ENCODE assay signal across 24 cellular contexts in genomic region chr1:164969256-164969655, GRCh38.
DNase-seq lines count a peak whose midpoint lies in the region; ATAC-seq and TF ChIP-seq lines count a peak whose summit lies in the region.
"Had no signal": no experiment of that assay in that cellular context is flagged by ENCODE, and none has a peak within 500 bp of the region (broad histone marks: within the 10 kb centered on the region; RNA-seq: fewer than 3 reads in every experiment).

No MANE protein-coding gene starts in this region.

- CTCF ChIA-PET in PC-3 (lab: Charles Lee): no interaction called here

- H3K4me1 ChIP-seq in PC-3 (ENCODE audit: insufficient read depth, low read length): no peaks in the 10 kb centered on the region
- H3K4me1 ChIP-seq: Caco-2 had no signal

- DNase-seq in NCI-H2107 treated with DMSO at 0.1 percent for 48 hours (lab: John Stamatoyannopoulos, UW; ENCODE audit: unreplicated experiment): peak; percentile 47
- DNase-seq in NCI-H2107 (lab: John Stamatoyannopoulos, UW): no peak
- DNase-seq in NCI-H69 (lab: John Stamatoyannopoulos, UW): peak; percentile 64
- peak; percentile 26 for DNase-seq in iPS-NIHi11 (ENCODE audit: low spot score)
- DNase-seq in NCI-H1417 treated with DMSO at 0.1 percent for 48 hours (lab: John Stamatoyannopoulos, UW): no peak
- DNase-seq in HuH-7 (ENCODE audit: low spot score): no peak
- no peak for DNase-seq in PC-3
- DNase-seq: Caco-2; CD8-positive, alpha-beta T cell; DMS79 treated with DMSO at 0.1 percent for 48 hours; H7; Kasumi-1; MV-4-11; NCI-H1105; NCI-H146; NCI-H1930; NCI-H2171 treated with DMSO at 0.1 percent for 48 hours; NCI-H345; NCI-H524; SK-N-SH; SW 1271 had no signal

- H3K36me3 ChIP-seq in PC-3 (ENCODE audit: low read depth, low read length): no peaks in the 10 kb centered on the region

- intact Hi-C loops in PC-3 (cut with micrococcal nuclease): no loop called here

- TF ChIP-seq CTCF in PC-3 (conservative IDR thresholded peaks at IDR 0.05; ENCODE audit: low read depth, low read length): no peak

- no peak overlapping the region for H2AFZ ChIP-seq in PC-3 (ENCODE audit: low read length)

- no peaks in the 10 kb centered on the region for H3K79me2 ChIP-seq in PC-3 (ENCODE audit: low read length)

- BruUV-seq in PC-3 (replicated peaks; lab: Mats Ljungman, UMichigan): no TSS peak

- H4K20me1 ChIP-seq in PC-3 (ENCODE audit: low read length): no peaks in the 10 kb centered on the region

- H3K9me2 ChIP-seq in PC-3 (replicated peaks; ENCODE audit: low read length): no peaks in the 10 kb centered on the region
- H3K9me2 ChIP-seq: SK-N-SH had no signal

- H3F3A ChIP-seq in PC-3 (ENCODE audit: low read length, unreplicated experiment): no peaks in the 10 kb centered on the region

- POLR2A ChIA-PET in PC-3 (lab: Charles Lee; ENCODE audit: unreplicated experiment): no interaction called here

- ATAC-seq in PC-3: no peak
- ATAC-seq: CD8-positive, alpha-beta T cell had no signal

- no peak overlapping the region for H3K27ac ChIP-seq in PC-3 (ENCODE audit: low read length)
- H3K27ac ChIP-seq: 22Rv1, C4-2B, HL-60 had no signal

- H3K4me3 ChIP-seq in PC-3 (ENCODE audit: low read length): no peak overlapping the region

- H3K27me3 ChIP-seq in PC-3 (ENCODE audit: low read length): peaks cover 21% of the 10 kb centered on the region

- H3K9ac ChIP-seq in PC-3 (ENCODE audit: low read length): no peak overlapping the region
- H3K9ac ChIP-seq: SK-N-SH had no signal

- no peaks in the 10 kb centered on the region for H3K9me3 ChIP-seq in PC-3 (ENCODE audit: low read length)
- H3K9me3 ChIP-seq: Caco-2, SK-N-SH had no signal

- no peak overlapping the region for H3K4me2 ChIP-seq in PC-3 (ENCODE audit: low read length)
- H3K4me2 ChIP-seq: SK-N-SH had no signal

Comparison
In these comparisons a context has a peak if more than half of its experiments do, and no peak if none do; other contexts are left out.
1. DNase-seq: peak in NCI-H2107 treated with DMSO at 0.1 percent for 48 hours (single experiment), NCI-H69 (single experiment) and iPS-NIHi11 (single experiment); none in NCI-H2107 (single experiment), NCI-H1417 treated with DMSO at 0.1 percent for 48 hours (single experiment), HuH-7 (single experiment) and PC-3 (single experiment).